In genomic region chr2:148338544-148338943, GRCh38 we compare ENCODE assay signal across 11 cellular contexts.
DNase-seq lines count a peak whose midpoint lies in the region; ATAC-seq, FAIRE-seq and TF ChIP-seq lines count a peak whose summit lies in the region.
"Had no signal": no experiment of that assay in that cellular context is flagged by ENCODE, and none has a peak within 500 bp of the region (broad histone marks: within the 10 kb centered on the region; RNA-seq: fewer than 3 reads in every experiment).

No MANE protein-coding gene starts in this region.

- H2AFZ ChIP-seq in H9 (ENCODE audit: low read length) = no peak overlapping the region

- no peak overlapping the region for H3K56ac ChIP-seq in H9 (ENCODE audit: insufficient read length, low read depth, low read length)

- peak; percentile 95 for FAIRE-seq in H54 (lab: Jason Lieb, UNC)
- FAIRE-seq: endometrium had no signal

- H2AK5ac ChIP-seq in H9 (ENCODE audit: insufficient read length, low read length) = no peak overlapping the region

- H3K27ac ChIP-seq in RWPE2 (ENCODE audit: poor library complexity, severe bottlenecking) (peak overlapping the region; percentile 11), H9 (ENCODE audit: insufficient read length, low read depth, low read length) (no peak overlapping the region)
- H3K27ac ChIP-seq: adrenal gland had no signal

- peaks cover 4 to 5% of the 10 kb centered on the region in 2 experiments for H3K4me1 Mint-ChIP-seq in H9
- H3K4me1 Mint-ChIP-seq: stimulated activated memory B cell treated with anti-CD40 and anti-IgM and Interleukin-4, amounts not matched to agents 10 μg/mL and 1 μg/mL and 100 μg/mL, for 72 hours had no signal

- no peak overlapping the region for H3K4me3 Mint-ChIP-seq in H9
- H3K4me3 Mint-ChIP-seq: stimulated activated memory B cell treated with anti-CD40 and anti-IgM and Interleukin-4, amounts not matched to agents 10 μg/mL and 1 μg/mL and 100 μg/mL, for 72 hours had no signal

- no peaks in the 10 kb centered on the region for H3K9me3 ChIP-seq in RWPE2 (ENCODE audit: severe bottlenecking)
- H3K9me3 ChIP-seq in H9 (ENCODE audit: control insufficient read depth, low read depth, low read length) = no peaks in the 10 kb centered on the region

- H3K4me1 ChIP-seq in RWPE2 (ENCODE audit: insufficient read depth, poor library complexity, severe bottlenecking) (peaks cover 4% of the 10 kb centered on the region), H9 (ENCODE audit: insufficient read depth, low read length) (no peaks in the 10 kb centered on the region)

- DNase-seq in H54 (ENCODE audit: insufficient read length, low spot score) (peak; percentile 19), RWPE2 (ENCODE audit: low spot score) (no peak), fibroblast of mammary gland (ENCODE audit: low read depth) (peak; percentile 84), skeletal muscle cell (ENCODE audit: low read depth) (peak; percentile 33), activated gamma-delta T cell (lab: John Stamatoyannopoulos, UW) (no peak), H9 (no peak)
- DNase-seq in NK-92 treated with Interleukin-12 subunit alpha and Interleukin-12 subunit beta, amount 100 ng/mL, for 24 hours (lab: John Stamatoyannopoulos, UW) = no peak
- DNase-seq: adrenal gland, NCI-H1694 treated with DMSO at 0.1 percent for 48 hours had no signal

- peak overlapping the region in 1 of 3 experiments; percentile 54; a peak in 1 of 7 replicates for H3K27ac Mint-ChIP-seq in H9
- H3K27ac Mint-ChIP-seq: stimulated activated memory B cell treated with anti-CD40 and anti-IgM and Interleukin-4, amounts not matched to agents 10 μg/mL and 1 μg/mL and 100 μg/mL, for 72 hours had no signal

- H4K91ac ChIP-seq in H9 (ENCODE audit: insufficient read length, low read depth, low read length) = no peak overlapping the region

- no peaks in the 10 kb centered on the region for H3K23me2 ChIP-seq in H9 (ENCODE audit: insufficient read length, low read depth, low read length, poor library complexity, severe bottlenecking)

- peak; percentile 99 for ATAC-seq in RWPE2 (ENCODE audit: low read depth)
- ATAC-seq: stimulated activated memory B cell treated with anti-CD40 and anti-IgM and Interleukin-4, amounts not matched to agents 10 μg/mL and 1 μg/mL and 100 μg/mL, for 72 hours had no signal

- H3K36me3 Mint-ChIP-seq in H9 (ENCODE audit: insufficient read depth in 1 of 3, low read depth in 3 of 3) = peaks cover 9 to 15% (median 13%) of the 10 kb centered on the region in 3 experiments

- H3K4me3 ChIP-seq in RWPE2 (ENCODE audit: severe bottlenecking) (no peak overlapping the region), fibroblast of mammary gland (ENCODE audit: control insufficient read depth, low read depth, low read length) (no peak overlapping the region), skeletal muscle cell (ENCODE audit: low read depth, low read length) (no peak overlapping the region)
- H3K4me3 ChIP-seq: adrenal gland had no signal

- no peaks in the 10 kb centered on the region for H3K27me3 Mint-ChIP-seq in H9 (ENCODE audit: low read depth)
- H3K27me3 Mint-ChIP-seq: stimulated activated memory B cell treated with anti-CD40 and anti-IgM and Interleukin-4, amounts not matched to agents 10 μg/mL and 1 μg/mL and 100 μg/mL, for 72 hours had no signal

- no peak overlapping the region for H3K14ac ChIP-seq in H9 (ENCODE audit: insufficient read depth, low read length)

- no peak overlapping the region for H3K18ac ChIP-seq in H9 (ENCODE audit: insufficient read length, low read depth, low read length)

- no peaks in the 10 kb centered on the region for H3K36me3 ChIP-seq in RWPE2 (ENCODE audit: low read depth)
- H3K36me3 ChIP-seq: adrenal gland had no signal

- H3K9ac ChIP-seq in H9 (ENCODE audit: extremely low read depth, insufficient read length, low read length) = no peak overlapping the region

- H3K9me3 Mint-ChIP-seq in H9 = peaks cover 4 to 6% of the 10 kb centered on the region in 2 experiments

- H2BK20ac ChIP-seq in H9 (ENCODE audit: low read depth, low read length, poor library complexity, severe bottlenecking) = no peak overlapping the region

- no peak overlapping the region for H2BK12ac ChIP-seq in H9 (ENCODE audit: insufficient read length, low read depth, low read length)

- H2BK5ac ChIP-seq in H9 (ENCODE audit: insufficient read length, low read length) = no peak overlapping the region

- no peaks in the 10 kb centered on the region for H3K79me1 ChIP-seq in H9 (ENCODE audit: insufficient read depth, low read depth, low read length, poor library complexity, severe bottlenecking)

- no peak overlapping the region for H4K5ac ChIP-seq in H9 (ENCODE audit: insufficient read length, low read depth, low read length)

- H3K4me2 ChIP-seq in H9 (ENCODE audit: insufficient read depth, insufficient read length, low read length) = no peak overlapping the region

- H3K4ac ChIP-seq in H9 (ENCODE audit: low read depth, low read length) = no peak overlapping the region

- TF ChIP-seq CTCF in RWPE2 (IDR thresholded peaks at IDR 0.05; ENCODE audit: poor library complexity, severe bottlenecking) = no peak
- TF ChIP-seq CTCF in fibroblast of mammary gland (conservative IDR thresholded peaks at IDR 0.05; ENCODE audit: control insufficient read depth, insufficient read depth, low read depth, low read length) = no peak
- no peak for TF ChIP-seq CTCF in H9 (conservative IDR thresholded peaks at IDR 0.05)

- H2BK120ac ChIP-seq in H9 (ENCODE audit: low read depth, low read length, poor library complexity, severe bottlenecking) = no peak overlapping the region

- no peak overlapping the region for H4K8ac ChIP-seq in H9 (replicated peaks; ENCODE audit: insufficient read length, low read depth, low read length)

- no peaks in the 10 kb centered on the region for H3K79me2 ChIP-seq in H9 (ENCODE audit: insufficient read depth, low read length)

- no peak overlapping the region for H3K23ac ChIP-seq in H9 (ENCODE audit: insufficient read length, low read depth, low read length)

- H3K27me3 ChIP-seq in RWPE2 (ENCODE audit: insufficient read depth, poor library complexity, severe bottlenecking) (no peaks in the 10 kb centered on the region), H9 (ENCODE audit: insufficient read depth, low read length) (no peaks in the 10 kb centered on the region)
- H3K27me3 ChIP-seq: adrenal gland had no signal

- H2BK15ac ChIP-seq in H9 (ENCODE audit: low read depth, low read length) = no peak overlapping the region

- no peaks in the 10 kb centered on the region for H4K20me1 ChIP-seq in H9 (ENCODE audit: control insufficient read depth, insufficient read depth, insufficient read length)

- H3T11ph ChIP-seq in H9 (ENCODE audit: low read length) = no peak overlapping the region

- TF ChIP-seq POLR2A in H54 (IDR thresholded peaks at IDR 0.05; ENCODE audit: low read depth, low read length) = no peak

Comparison
In these comparisons a context has a peak if more than half of its experiments do, and no peak if none do; other contexts are left out.
1. DNase-seq: peak in H54 (single experiment), fibroblast of mammary gland (single experiment) and skeletal muscle cell (single experiment); none in RWPE2 (single experiment), NK-92 treated with Interleukin-12 subunit alpha and Interleukin-12 subunit beta, amount 100 ng/mL, for 24 hours (single experiment), activated gamma-delta T cell (single experiment) and H9 (single experiment).